ENCODE assay signal across 10 cellular contexts in genomic region chr2:231410293-231411004, GRCh38. TPM values are rescaled to one million over a fixed set of nuclear protein-coding genes. Genes with fewer than 3 reads are reported as not detected.
DNase-seq lines count a peak whose midpoint lies in the region; ATAC-seq and TF ChIP-seq lines count a peak whose summit lies in the region.
"Had no signal": no experiment of that assay in that cellular context is flagged by ENCODE, and none has a peak within 500 bp of the region (broad histone marks: within the 10 kb centered on the region; RNA-seq: fewer than 3 reads in every experiment).

No MANE protein-coding gene starts in this region.

- intact Hi-C loops in mammary epithelial cell (cut with micrococcal nuclease) (loop anchor here (5.0 to 10.0 kb wide), 2 partner anchors 408 to 586 kb away; no protein-coding TSS in a partner anchor), stomach (cut with DNase I; ENCODE audit: low total_unique reads) (loop anchor here (5.0 kb wide), 2 partner anchors 113 to 183 kb away; no protein-coding TSS in a partner anchor)

- no peak overlapping the region for H2BK15ac ChIP-seq in mesendoderm (replicated peaks; ENCODE audit: low read depth)

- H3K56ac ChIP-seq in mesendoderm (ENCODE audit: low read length): peak overlapping the region; percentile 34

- no peak overlapping the region for H4K5ac ChIP-seq in mesendoderm (ENCODE audit: low read length)

- peak overlapping the region; percentile 87 for H3K9ac ChIP-seq in HUES6 (ENCODE audit: low read length)
- no peak overlapping the region for H3K9ac ChIP-seq in mammary epithelial cell (ENCODE audit: insufficient read depth, low read length)
- no peak overlapping the region for H3K9ac ChIP-seq in mesendoderm (ENCODE audit: low read length)

- no peak overlapping the region for H2AFZ ChIP-seq in mammary epithelial cell (ENCODE audit: low read depth, low read length)

- ATAC-seq in T-helper 17 cell: no peak

- H3K79me2 ChIP-seq in mammary epithelial cell (ENCODE audit: insufficient read depth, low read length) (no peaks in the 10 kb centered on the region), mesendoderm (ENCODE audit: control insufficient read depth, insufficient read depth, low read length) (no peaks in the 10 kb centered on the region)

- BruUV-seq in mammary epithelial cell (replicated peaks; lab: Mats Ljungman, UMichigan): no TSS peak

- CTCF ChIA-PET in mammary epithelial cell (lab: Charles Lee; ENCODE audit: low non-redundant PET): no interaction called here

- H3K36me3 Mint-ChIP-seq in T-helper 17 cell (ENCODE audit: low read depth): peaks cover 5% of the 10 kb centered on the region

- H3K4me2 ChIP-seq in mammary epithelial cell (ENCODE audit: insufficient read depth, low read depth, low read length) (no peak overlapping the region), mesendoderm (ENCODE audit: low read length) (no peak overlapping the region)

- H4K20me1 ChIP-seq in mammary epithelial cell (ENCODE audit: insufficient read depth, low read length): no peaks in the 10 kb centered on the region

- no peak overlapping the region for H3K18ac ChIP-seq in mesendoderm (ENCODE audit: low read length)

- no peak overlapping the region for H2BK5ac ChIP-seq in mesendoderm (ENCODE audit: low read length)

- no peaks in the 10 kb centered on the region for H3K79me1 ChIP-seq in mesendoderm (ENCODE audit: low read length)

- H3K27me3 ChIP-seq in HUES6 (ENCODE audit: control insufficient read depth, insufficient read depth, low read length) (no peaks in the 10 kb centered on the region), mammary epithelial cell (ENCODE audit: insufficient read depth, low read length) (no peaks in the 10 kb centered on the region), mesendoderm (ENCODE audit: insufficient read depth, low read length, poor library complexity) (no peaks in the 10 kb centered on the region), stomach (peaks cover 0 to 9% (median 5%) of the 10 kb centered on the region in 3 donors)

- dilution Hi-C loops in mammary epithelial cell (cut with HindIII; ENCODE audit: low sequenced_read_pairs): no loop called here

- no peak overlapping the region for H3K4me3 Mint-ChIP-seq in T-helper 17 cell

- H3K27me3 Mint-ChIP-seq in T-helper 17 cell: peaks cover 40% of the 10 kb centered on the region

- H3K27ac ChIP-seq in HUES6 (ENCODE audit: low read depth, low read length) (peak overlapping the region; percentile 97), mammary epithelial cell (ENCODE audit: insufficient read depth, low read depth, low read length) (no peak overlapping the region), mesendoderm (ENCODE audit: low read depth, low read length) (peak overlapping the region; percentile 42), stomach (peak overlapping the region in 1 of 5 donors; percentile 56)

- TF ChIP-seq POLR2A in stomach (IDR thresholded peaks at IDR 0.05): no peak

- no peaks in the 10 kb centered on the region for H3K36me3 ChIP-seq in HUES6 (ENCODE audit: control insufficient read depth, insufficient read depth, low read length)
- H3K36me3 ChIP-seq in mammary epithelial cell (ENCODE audit: insufficient read depth, low read length): no peaks in the 10 kb centered on the region
- H3K36me3 ChIP-seq in mesendoderm (ENCODE audit: control insufficient read depth, insufficient read depth, low read length): no peaks in the 10 kb centered on the region
- H3K36me3 ChIP-seq in stomach: no peaks in the 10 kb centered on the region

- H3K4me3 ChIP-seq in HUES6 (ENCODE audit: low read depth, low read length) (peak overlapping the region; percentile 70), mammary epithelial cell (replicated peaks in 1 of 3; ENCODE audit: insufficient read depth in 1 of 3, low read depth in 2 of 3, low read length in 3 of 3) (no peak overlapping the region), mesendoderm (ENCODE audit: low read length) (no peak overlapping the region), stomach (no peak overlapping the region)

- no peak overlapping the region for H2AK5ac ChIP-seq in mesendoderm (ENCODE audit: low read length)

- no peak overlapping the region for H3K23ac ChIP-seq in mesendoderm (ENCODE audit: low read length)

- H3K4ac ChIP-seq in mesendoderm (ENCODE audit: low read depth, low read length): no peak overlapping the region

- no peak overlapping the region for H2BK120ac ChIP-seq in mesendoderm (ENCODE audit: low read depth, low read length)

- H3K9me3 ChIP-seq in HUES6 (ENCODE audit: control insufficient read depth, insufficient read depth, low read depth, low read length) (peaks cover 15% of the 10 kb centered on the region), mammary epithelial cell (replicated peaks; ENCODE audit: insufficient read depth, low read length) (peaks cover 8% of the 10 kb centered on the region), T-helper 17 cell (ENCODE audit: control insufficient read depth, low read length, poor library complexity, severe bottlenecking) (no peaks in the 10 kb centered on the region), stomach (peaks cover 0 to 7% (median 0%) of the 10 kb centered on the region in 4 donors)

- in situ Hi-C loops in mammary epithelial cell (cut with MboI; ENCODE audit: low sequenced_read_pairs in 2 of 2): loop anchor here (5.0 to 10.0 kb wide), 3 partner anchors 183 to 306 kb away; no protein-coding TSS in a partner anchor

- no peak overlapping the region for H4K8ac ChIP-seq in mesendoderm (ENCODE audit: low read depth, low read length)

- DNase-seq in ELF-1 (ENCODE audit: low read depth, low spot score) (peak; percentile 96), mammary epithelial cell (no peak), mesendoderm (peak; percentile 73), T-helper 17 cell (no peak), stomach (no peak), dedifferentiated amniotic fluid mesenchymal stem cell (ENCODE audit: extremely low spot score) (no peak)
- DNase-seq in stimulated activated CD8-positive, alpha-beta memory T cell treated with anti-CD3 and anti-CD28 coated beads, Interleukin-4, amount 100 ng/mL, for 48 hours: no peak
- DNase-seq: activated CD8-positive, alpha-beta memory T cell treated with anti-CD3 and anti-CD28 coated beads, Interleukin-2, amount 50 U/mL, for 48 hours; islet precursor cell had no signal

- H3K27ac Mint-ChIP-seq in T-helper 17 cell: no peak overlapping the region

- TF ChIP-seq EP300 in stomach (IDR thresholded peaks at IDR 0.05): no peak

- 80% methylated on average over 6 of the region's 6 CpGs for WGBS in mammary epithelial cell (ENCODE audit: low coverage, missing lambda C conversion rate)
- no CpG with 5 or more reads among the region's 6 CpGs for WGBS in mesendoderm (ENCODE audit: extremely low coverage, insufficient coverage, low lambda C conversion rate)
- 68 to 83% (median 81%) methylated on average over 6 of the region's 6 CpGs for WGBS in stomach, 5 donors

- peaks cover 6% of the 10 kb centered on the region for H3K4me1 Mint-ChIP-seq in T-helper 17 cell

- TF ChIP-seq CTCF in mammary epithelial cell (conservative IDR thresholded peaks at IDR 0.05 in 1 of 2, IDR thresholded peaks at IDR 0.05 in 1 of 2; ENCODE audit: extremely low read depth in 1 of 2, insufficient read depth in 1 of 2, low read depth in 1 of 2, low read length in 2 of 2) (peak; percentile 49 to 54), stomach (IDR thresholded peaks at IDR 0.05) (peak in 3 of 7 experiments; percentile 7 to 13 (median 11))

- H3K4me1 ChIP-seq in HUES6 (ENCODE audit: control insufficient read depth, insufficient read depth, low read length) (peaks cover 41% of the 10 kb centered on the region), mammary epithelial cell (ENCODE audit: insufficient read depth, low read length) (peaks cover 16% of the 10 kb centered on the region), mesendoderm (ENCODE audit: control insufficient read depth, low read depth, low read length) (peaks cover 9% of the 10 kb centered on the region), stomach (peaks cover 0 to 39% (median 22%) of the 10 kb centered on the region in 4 donors)

RNA-seq across cellular contexts. Expression of gene B3GNT7, which starts 14.9 kb away (rescaled TPM):
- total RNA-seq in mammary epithelial cell (1 to 10 TPM in 1 of 2 donors, under 1 TPM in 1; 0.61 to 7.3 TPM), T-helper 17 cell (under 1 TPM; 0.22 to 0.37 TPM), stomach (100 to 1,000 TPM in 2 of 5 donors, 10 to 100 TPM in 3; 13.4 to 156 (median 33.8) TPM)
- polyA plus RNA-seq in mammary epithelial cell (0.19 TPM), stomach (1 to 10 TPM; 1.9 to 8.0 (median 6.1) TPM)
- not detected for polyA minus RNA-seq in mammary epithelial cell
- polyA plus RNA-seq in mesendoderm (2013, experiment 1 of 2): 121 TPM
- 118 TPM for polyA plus RNA-seq in mesendoderm (2013, experiment 2 of 2)

RNA-seq across cellular contexts. Expression of gene NCL, which starts 53.8 kb away (rescaled TPM):
- 100 to 1,000 TPM in 1 of 2 donors, 10 to 100 TPM in 1; 98.0 to 671 TPM for total RNA-seq in mammary epithelial cell
- 103 TPM for polyA plus RNA-seq in mammary epithelial cell
- 163 TPM for polyA minus RNA-seq in mammary epithelial cell
- 1,036 TPM for polyA plus RNA-seq in mesendoderm (2013, experiment 1 of 2)
- polyA plus RNA-seq in mesendoderm (2013, experiment 2 of 2): 1,059 TPM
- 100 to 1,000 TPM; 385 to 428 TPM for total RNA-seq in T-helper 17 cell
- total RNA-seq in stomach: 100 to 1,000 TPM in 4 of 5 donors, 10 to 100 TPM in 1; 72.3 to 278 (median 184) TPM
- polyA plus RNA-seq in stomach: 100 to 1,000 TPM; 123 to 192 (median 141) TPM

Comparison
In these comparisons a context has a peak if more than half of its experiments do, and no peak if none do; other contexts are left out.
1. DNase-seq: peak in ELF-1 (single experiment) and mesendoderm (single experiment); none in mammary epithelial cell (single experiment), T-helper 17 cell (0 of 3), stimulated activated CD8-positive, alpha-beta memory T cell treated with anti-CD3 and anti-CD28 coated beads, Interleukin-4, amount 100 ng/mL, for 48 hours (single experiment), stomach (single experiment) and dedifferentiated amniotic fluid mesenchymal stem cell (single experiment).